In the genomic region with DNA sequence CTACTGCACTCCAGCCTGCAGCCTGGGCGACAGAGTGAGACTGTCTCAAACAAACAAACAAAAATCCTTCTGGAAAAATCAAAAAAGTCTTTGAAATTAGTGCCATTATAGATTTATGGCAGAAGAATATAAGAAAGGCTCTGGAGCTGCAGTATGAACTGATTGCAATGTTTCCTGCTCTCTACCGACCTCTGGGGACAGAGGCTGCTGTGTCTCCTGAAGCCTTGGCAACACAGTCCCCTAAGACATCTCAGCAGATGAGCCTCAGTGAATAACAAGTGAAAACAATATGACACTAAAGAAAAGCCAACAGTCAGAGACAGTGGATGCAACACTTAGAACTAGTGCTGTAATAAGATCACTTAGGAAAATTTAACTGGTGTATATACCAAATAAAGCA, we compare ENCODE assay signal across 12 cellular contexts.
DNase-seq lines count a peak whose midpoint lies in the region; ATAC-seq, FAIRE-seq and TF ChIP-seq lines count a peak whose summit lies in the region.
"Had no signal": no experiment of that assay in that cellular context is flagged by ENCODE, and none has a peak within 500 bp of the region (broad histone marks: within the 10 kb centered on the region; RNA-seq: fewer than 3 reads in every experiment).

No MANE protein-coding gene starts in this region.

- no peak overlapping the region for H3K27ac Mint-ChIP-seq in stimulated activated effector memory CD8-positive, alpha-beta T cell treated with anti-CD3 and anti-CD28 coated beads, Interleukin-12 subunit alpha, Interleukin-12 subunit beta, amount 100 ng/mL, for 72 hours

- no peak overlapping the region for H3K4me3 Mint-ChIP-seq in stimulated activated effector memory CD8-positive, alpha-beta T cell treated with anti-CD3 and anti-CD28 coated beads, Interleukin-12 subunit alpha, Interleukin-12 subunit beta, amount 100 ng/mL, for 72 hours

- ATAC-seq in left colon = peak; percentile 34
- no peak for ATAC-seq in stimulated activated effector memory CD8-positive, alpha-beta T cell treated with anti-CD3 and anti-CD28 coated beads, Interleukin-12 subunit alpha, Interleukin-12 subunit beta, amount 100 ng/mL, for 72 hours

- no peak overlapping the region for H3K4me3 ChIP-seq in prostate gland
- H3K4me3 ChIP-seq: adrenal gland, Peyer's patch had no signal

- FAIRE-seq in D721Med (lab: Jason Lieb, UNC) (peak; percentile 29), H54 (lab: Jason Lieb, UNC) (peak; percentile 45)
- FAIRE-seq: endometrium had no signal

- no peaks in the 10 kb centered on the region for H3K9me3 ChIP-seq in prostate gland
- H3K9me3 ChIP-seq: adrenal gland, Peyer's patch had no signal

- WGBS in prostate gland = 44% methylated on average over 2 of the region's 2 CpGs

- H3K4me1 Mint-ChIP-seq in stimulated activated effector memory CD8-positive, alpha-beta T cell treated with anti-CD3 and anti-CD28 coated beads, Interleukin-12 subunit alpha, Interleukin-12 subunit beta, amount 100 ng/mL, for 72 hours = no peaks in the 10 kb centered on the region

- H3K27me3 ChIP-seq in prostate gland (replicated peaks; ENCODE audit: insufficient read depth) = no peaks in the 10 kb centered on the region
- H3K27me3 ChIP-seq: adrenal gland, Peyer's patch had no signal

- DNase-seq in D721Med (ENCODE audit: insufficient read length, low spot score) (no peak), H54 (ENCODE audit: insufficient read length, low spot score) (no peak), left colon (no peak), prostate gland (ENCODE audit: low spot score) (no peak)
- no peak for DNase-seq in NK-92 treated with Interleukin-12 subunit alpha and Interleukin-12 subunit beta, amount 100 ng/mL, for 24 hours (lab: John Stamatoyannopoulos, UW)
- DNase-seq in stimulated activated effector memory CD8-positive, alpha-beta T cell treated with anti-CD3 and anti-CD28 coated beads, Interleukin-12 subunit alpha, Interleukin-12 subunit beta, amount 100 ng/mL, for 72 hours (ENCODE audit: low spot score in 2 of 2) = no peak
- DNase-seq: head of caudate nucleus, mammary epithelial cell, Peyer's patch had no signal

- H3K4me1 ChIP-seq in prostate gland (replicated peaks) = no peaks in the 10 kb centered on the region
- H3K4me1 ChIP-seq: Peyer's patch had no signal

- H3K36me3 ChIP-seq in prostate gland = no peaks in the 10 kb centered on the region
- H3K36me3 ChIP-seq: adrenal gland, Peyer's patch had no signal

- no peaks in the 10 kb centered on the region for H3K36me3 Mint-ChIP-seq in stimulated activated effector memory CD8-positive, alpha-beta T cell treated with anti-CD3 and anti-CD28 coated beads, Interleukin-12 subunit alpha, Interleukin-12 subunit beta, amount 100 ng/mL, for 72 hours

- intact Hi-C loops in left colon (cut with DNase I, micrococcal nuclease) = no loop called here
- intact Hi-C loops in prostate gland (cut with DNase I) = no loop called here

- peaks cover 23% of the 10 kb centered on the region for H3K9me3 Mint-ChIP-seq in stimulated activated effector memory CD8-positive, alpha-beta T cell treated with anti-CD3 and anti-CD28 coated beads, Interleukin-12 subunit alpha, Interleukin-12 subunit beta, amount 100 ng/mL, for 72 hours

- peak; percentile 20 for TF ChIP-seq CTCF in D721Med (IDR thresholded peaks at IDR 0.05; ENCODE audit: insufficient read depth, missing control alignments)
- TF ChIP-seq CTCF in VCaP (conservative IDR thresholded peaks at IDR 0.05) = peak; percentile 76
- no peak for TF ChIP-seq CTCF in prostate gland (IDR thresholded peaks at IDR 0.05)

- H3K27ac ChIP-seq in VCaP (no peak overlapping the region), prostate gland (no peak overlapping the region)
- H3K27ac ChIP-seq: adrenal gland, Peyer's patch had no signal

- no peak for TF ChIP-seq POLR2A in H54 (IDR thresholded peaks at IDR 0.05; ENCODE audit: low read depth, low read length)
- TF ChIP-seq POLR2A in prostate gland (IDR thresholded peaks at IDR 0.05) = no peak

Comparison
In these comparisons a context has a peak if more than half of its experiments do, and no peak if none do; other contexts are left out.
1. CTCF ChIP-seq: peak in D721Med (single experiment) and VCaP (single experiment); none in prostate gland (0 of 4).